Comparison of ENCODE assay signal across 8 cellular contexts in the genomic region with DNA sequence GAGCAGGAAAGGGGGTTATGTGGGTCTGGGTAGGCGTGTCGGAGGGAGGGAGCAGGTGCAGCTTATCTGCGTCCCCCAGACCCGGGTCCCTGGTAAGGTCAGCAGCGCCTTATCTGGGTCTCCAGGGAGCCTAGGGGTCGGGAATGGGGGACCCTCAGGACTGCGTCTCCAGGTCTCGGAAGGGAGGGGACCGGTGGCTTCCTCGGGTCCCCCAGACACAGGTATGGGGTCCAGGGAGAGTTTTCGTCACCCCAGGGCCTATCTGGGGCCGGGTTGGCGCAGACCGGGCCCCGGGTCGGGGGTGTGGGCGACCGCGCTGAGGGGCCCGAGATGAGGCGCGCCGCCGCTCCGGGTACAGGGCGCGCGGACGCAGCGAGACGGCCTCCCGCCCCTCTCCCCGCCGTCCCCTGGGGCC. TPM values are rescaled to one million over a fixed set of nuclear protein-coding genes. Genes with fewer than 3 reads are reported as not detected.
DNase-seq lines count a peak whose midpoint lies in the region; TF ChIP-seq lines count a peak whose summit lies in the region.

No MANE protein-coding gene starts in this region.

- H3K9ac ChIP-seq in parathyroid adenoma = peak overlapping the region; percentile 92

- H3K9me3 ChIP-seq in HAP-1 (no peaks in the 10 kb centered on the region), parathyroid adenoma (ENCODE audit: control insufficient read depth, low read length) (no peaks in the 10 kb centered on the region)

- H3K36me3 ChIP-seq in GM06990 (ENCODE audit: control insufficient read depth, insufficient read depth, low read length) (peaks cover 5% of the 10 kb centered on the region), HAP-1 (replicated peaks) (peaks cover 39% of the 10 kb centered on the region), parathyroid adenoma (ENCODE audit: control insufficient read depth, insufficient read depth, low read length) (no peaks in the 10 kb centered on the region)

- peak overlapping the region; percentile 63 for H3K27ac ChIP-seq in parathyroid adenoma

- H3K27me3 ChIP-seq in GM06990 (replicated peaks; ENCODE audit: control insufficient read depth, insufficient read depth, low read length) (no peaks in the 10 kb centered on the region), HAP-1 (ENCODE audit: low read depth) (no peaks in the 10 kb centered on the region), parathyroid adenoma (ENCODE audit: control insufficient read depth, insufficient read depth, low read length) (no peaks in the 10 kb centered on the region)

- DNase-seq in GM06990 (ENCODE audit: extremely low read depth, insufficient read length) (no peak), HAP-1 (ENCODE audit: low spot score in 2 of 2) (no peak), epithelial cell of proximal tubule (ENCODE audit: low read depth) (no peak), activated gamma-delta T cell treated with Interleukin-2 at 50 U/mL for 16 hours (no peak), NCI-H774 (lab: John Stamatoyannopoulos, UW) (no peak), GM13977 (ENCODE audit: low spot score) (no peak)

- TF ChIP-seq CTCF in GM06990 (IDR thresholded peaks at IDR 0.05; ENCODE audit: insufficient read depth, low read length, poor library complexity, severe bottlenecking) (no peak), epithelial cell of proximal tubule (conservative IDR thresholded peaks at IDR 0.05; ENCODE audit: low read depth, low read length) (no peak), parathyroid adenoma (IDR thresholded peaks at IDR 0.05) (no peak), GM13977 (IDR thresholded peaks at IDR 0.05; ENCODE audit: extremely low read depth, insufficient read depth, missing control alignments) (no peak)

- peak overlapping the region; percentile 97 for H3K4me2 ChIP-seq in parathyroid adenoma (ENCODE audit: low read length)

- H2AFZ ChIP-seq in parathyroid adenoma = peak overlapping the region; percentile 70

- H3K4me3 ChIP-seq in GM06990 (replicated peaks; ENCODE audit: low read depth, low read length) (peak overlapping the region; percentile 94), HAP-1 (peak overlapping the region; percentile 99), epithelial cell of proximal tubule (ENCODE audit: low read depth, low read length) (peak overlapping the region; percentile 100), parathyroid adenoma (ENCODE audit: low read depth, low read length) (peak overlapping the region; percentile 91)

- H3K79me2 ChIP-seq in parathyroid adenoma = peaks cover 33% of the 10 kb centered on the region

- H3K4me1 ChIP-seq in HAP-1 (peaks cover 28% of the 10 kb centered on the region), parathyroid adenoma (peaks cover 15% of the 10 kb centered on the region)

- in situ Hi-C loops in HAP-1 (cut with MboI; ENCODE audit: low sequenced_read_pairs) (no loop called here), GM13977 (cut with MboI; ENCODE audit: low pct_unique_long_range_greater_than_20kb, low sequenced_read_pairs, unreplicated experiment) (no loop called here)

TF ChIP-seq in PFSK-1, 5 proteins besides CTCF, POLR2A, EP300 and RAD21:
- TF ChIP-seq REST (IDR thresholded peaks at IDR 0.05; ENCODE audit: insufficient read depth in 1 of 2, low read depth in 2 of 2, low read length in 2 of 2) (no peak), FOXP2 (optimal IDR thresholded peaks at IDR 0.05; ENCODE audit: borderline replicate concordance, extremely low read depth, extremely low read length, insufficient read depth) (no peak), SIN3A (IDR thresholded peaks at IDR 0.05; ENCODE audit: borderline replicate concordance, insufficient read depth, low read length) (peak; percentile 14; the same call in 1 of the 2 replicates), POLR2AphosphoS5 (IDR thresholded peaks at IDR 0.05; ENCODE audit: low read depth, low read length) (no peak)

RNA-seq across cellular contexts. Expression of gene PLAGL2, which starts 0.3 kb away (rescaled TPM):
- 14.9 TPM for polyA plus RNA-seq in PFSK-1 (2012; ENCODE audit: insufficient read length, low read depth)
- total RNA-seq in epithelial cell of proximal tubule = 7.8 and 9.0 TPM in 2 replicates

RNA-seq across cellular contexts. Expression of gene POFUT1, which starts 0.5 kb away (rescaled TPM):
- polyA plus RNA-seq in PFSK-1 (2012; ENCODE audit: insufficient read length, low read depth) = 41.3 TPM
- 23.8 and 45.9 TPM in 2 replicates for total RNA-seq in epithelial cell of proximal tubule
